In genomic region chr6:127190552-127190951, GRCh38 we compare ENCODE assay signal across 8 cellular contexts.
A peak's percentile ranks its signal among the peaks of the same experiment; 100 is the strongest.
DNase-seq lines count a peak whose midpoint lies in the region; ATAC-seq, FAIRE-seq and TF ChIP-seq lines count a peak whose summit lies in the region.

No MANE protein-coding gene starts in this region.

- no peak overlapping the region for H3K18ac ChIP-seq in mesendoderm (ENCODE audit: low read length)

- no peak for ATAC-seq in GM18505 (IDR thresholded peaks at IDR 0.05; ENCODE audit: unreplicated experiment)
- ATAC-seq in HG03280 (IDR thresholded peaks at IDR 0.05; ENCODE audit: unreplicated experiment), result no peak

- H4K5ac ChIP-seq in mesendoderm (ENCODE audit: low read length), result no peak overlapping the region

- H3K4me1 ChIP-seq in mesendoderm (ENCODE audit: control insufficient read depth, low read depth, low read length), result no peaks in the 10 kb centered on the region

- no peak overlapping the region for H2BK5ac ChIP-seq in mesendoderm (ENCODE audit: low read length)

- TF ChIP-seq POLR2A in GM18505 (IDR thresholded peaks at IDR 0.05; ENCODE audit: borderline replicate concordance, extremely low read depth, insufficient read depth, insufficient read length), result no peak
- no peak for TF ChIP-seq POLR2A in GM12892 (IDR thresholded peaks at IDR 0.05; ENCODE audit: low read depth, low read length)

- H3K4ac ChIP-seq in mesendoderm (ENCODE audit: low read depth, low read length), result no peak overlapping the region

- no peaks in the 10 kb centered on the region for H3K79me2 ChIP-seq in mesendoderm (ENCODE audit: control insufficient read depth, insufficient read depth, low read length)

- no peak overlapping the region for H3K4me2 ChIP-seq in mesendoderm (ENCODE audit: low read length)

- FAIRE-seq in GM12892 (lab: Jason Lieb, UNC), result no peak

- no peak overlapping the region for H2BK120ac ChIP-seq in mesendoderm (ENCODE audit: low read depth, low read length)

- no CpG with 5 or more reads among the region's 2 CpGs for WGBS in mesendoderm (ENCODE audit: extremely low coverage, insufficient coverage, low lambda C conversion rate)

- in situ Hi-C loops in G401 (cut with HindIII; ENCODE audit: low sequenced_read_pairs), result no loop called here

- no peak overlapping the region for H4K8ac ChIP-seq in mesendoderm (ENCODE audit: low read depth, low read length)

- H3K36me3 ChIP-seq in mesendoderm (ENCODE audit: control insufficient read depth, insufficient read depth, low read length), result no peaks in the 10 kb centered on the region

- no peak overlapping the region for H3K4me3 ChIP-seq in mesendoderm (ENCODE audit: low read length)

- no peak overlapping the region for H2AK5ac ChIP-seq in mesendoderm (ENCODE audit: low read length)

- H3K56ac ChIP-seq in mesendoderm (ENCODE audit: low read length), result no peak overlapping the region

- H3K23ac ChIP-seq in mesendoderm (ENCODE audit: low read length), result no peak overlapping the region

- DNase-seq in G401 (ENCODE audit: low spot score) (peak; percentile 42), LoVo (ENCODE audit: low spot score) (peak; percentile 7), amniotic epithelial cell (ENCODE audit: low read depth) (peak; percentile 68), mesendoderm (peak; percentile 27), GOT3 (lab: John Stamatoyannopoulos, UW) (no peak), GM12892 (ENCODE audit: insufficient read length) (no peak)

- H3K79me1 ChIP-seq in mesendoderm (ENCODE audit: low read length), result no peaks in the 10 kb centered on the region

- H3K27ac ChIP-seq in mesendoderm (ENCODE audit: low read depth, low read length), result no peak overlapping the region

- no peak overlapping the region for H2BK15ac ChIP-seq in mesendoderm (replicated peaks; ENCODE audit: low read depth)

- H3K9ac ChIP-seq in mesendoderm (ENCODE audit: low read length), result no peak overlapping the region

- no peaks in the 10 kb centered on the region for H3K27me3 ChIP-seq in mesendoderm (ENCODE audit: insufficient read depth, low read length, poor library complexity)

Comparison
In these comparisons a context has a peak if more than half of its experiments do, and no peak if none do; other contexts are left out.
1. DNase-seq: peak in G401 (single experiment), LoVo (single experiment), amniotic epithelial cell (single experiment) and mesendoderm (single experiment); none in GOT3 (single experiment) and GM12892 (single experiment).